In the genomic region with DNA sequence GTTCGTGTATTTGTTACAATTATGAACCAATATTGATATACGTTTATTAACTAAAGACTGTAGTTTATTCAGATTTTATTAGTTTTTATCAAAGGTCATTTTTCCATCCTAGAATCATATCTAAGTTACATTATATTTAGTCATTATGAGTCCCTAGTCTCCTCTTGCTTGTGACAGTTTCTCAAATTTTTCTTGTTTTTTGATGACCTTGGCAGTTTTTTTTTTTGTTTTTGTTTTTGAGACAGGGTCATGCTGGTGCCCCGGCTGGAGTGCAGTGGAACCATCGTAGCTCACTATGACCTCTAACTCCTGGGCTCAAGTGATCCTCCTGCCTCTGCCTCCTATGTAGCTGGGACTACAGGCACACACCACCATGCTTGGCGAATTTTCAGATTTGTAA, we compare ENCODE assay signal across 19 cellular contexts. TPM values are rescaled to one million over a fixed set of nuclear protein-coding genes. Genes with fewer than 3 reads are reported as not detected.
DNase-seq lines count a peak whose midpoint lies in the region; ATAC-seq, FAIRE-seq and TF ChIP-seq lines count a peak whose summit lies in the region.
"Had no signal": no experiment of that assay in that cellular context is flagged by ENCODE, and none has a peak within 500 bp of the region (broad histone marks: within the 10 kb centered on the region; RNA-seq: fewer than 3 reads in every experiment).

No MANE protein-coding gene starts in this region.

- POLR2A ChIA-PET in HepG2 (lab: Yijun Ruan, JAX) (no interaction called here), K562 (lab: Yijun Ruan, JAX) (no interaction called here), A673 (lab: Charles Lee; ENCODE audit: low non-redundant PET) (no interaction called here)

- TF ChIP-seq EP300 in HepG2 (IDR thresholded peaks at IDR 0.05; ENCODE audit: low read depth in 2 of 2, low read length in 2 of 2) = no peak
- no peak for TF ChIP-seq EP300 in HepG2 (CRISPR knock-in tag; IDR thresholded peaks at IDR 0.05; ENCODE audit: borderline replicate concordance)
- no peak for TF ChIP-seq EP300 in K562 (IDR thresholded peaks at IDR 0.05; ENCODE audit: low read length)

- H2AFZ ChIP-seq in HepG2 (ENCODE audit: low read length) = no peak overlapping the region
- no peak overlapping the region for H2AFZ ChIP-seq in K562 (ENCODE audit: low read depth, low read length)
- H2AFZ ChIP-seq: GM23248 had no signal

- no peaks in the 10 kb centered on the region for H3K79me2 ChIP-seq in HepG2 (ENCODE audit: insufficient read depth, low read length)
- no peaks in the 10 kb centered on the region for H3K79me2 ChIP-seq in K562 (ENCODE audit: control insufficient read depth, insufficient read depth, low read length)

- H3K36me3 ChIP-seq in HepG2 (replicated peaks in 1 of 2; ENCODE audit: control insufficient read depth in 1 of 2, insufficient read depth in 2 of 2, low read length in 2 of 2) (no peaks in the 10 kb centered on the region), right lobe of liver (no peaks in the 10 kb centered on the region), K562 (ENCODE audit: control insufficient read depth, insufficient read depth, low read length) (no peaks in the 10 kb centered on the region), pancreas (no peaks in the 10 kb centered on the region), A673 (ENCODE audit: insufficient read depth, low read length, poor library complexity, severe bottlenecking) (no peaks in the 10 kb centered on the region)

- intact Hi-C loops in HepG2 (cut with micrococcal nuclease; ENCODE audit: unreplicated experiment) = no loop called here
- intact Hi-C loops in right lobe of liver (cut with DNase I) = no loop called here
- intact Hi-C loops in K562 (cut with micrococcal nuclease) = no loop called here
- intact Hi-C loops in pancreas (cut with DNase I) = no loop called here
- intact Hi-C loops in A673 (cut with micrococcal nuclease; ENCODE audit: unreplicated experiment) = no loop called here

- ATAC-seq in HepG2 = no peak
- ATAC-seq in right lobe of liver = no peak
- no peak for ATAC-seq in K562
- ATAC-seq in pancreas = no peak
- no peak for ATAC-seq in activated T-cell treated with anti-CD3 and anti-CD28 coated beads, Interleukin-2, amount 50 U/mL, for 72 hours (replicated peaks in 1 of 2)
- ATAC-seq: CD8-positive, alpha-beta T cell; HCT116 had no signal

- FAIRE-seq in HepG2 (lab: Jason Lieb, UNC) = no peak
- FAIRE-seq in K562 (lab: Jason Lieb, UNC) = peak; percentile 26
- peak; percentile 17 for FAIRE-seq in pancreas (lab: Jason Lieb, UNC)
- FAIRE-seq: A204.1, G401.6, GM12892 had no signal

- H3K4me1 Mint-ChIP-seq in activated T-cell treated with anti-CD3 and anti-CD28 coated beads, Interleukin-2, amount 50 U/mL, for 72 hours (ENCODE audit: low read depth) = peaks cover 6% of the 10 kb centered on the region

- WGBS in HepG2 (ENCODE audit: low lambda C conversion rate) = 9% methylated on average over 5 of the region's 5 CpGs
- whole genome bisulfite sequencing in right lobe of liver (ENCODE audit: insufficient coverage, low coverage, low lambda C conversion rate, missing lambda C conversion rate) = 67% methylated on average over 4 of the region's 5 CpGs
- 85% methylated on average over 5 of the region's 5 CpGs for WGBS in K562 (ENCODE audit: insufficient coverage, low coverage, missing lambda C conversion rate)
- WGBS in pancreas, 2 donors = 82 to 86% methylated on average over 5 of the region's 5 CpGs

- H3K27ac Mint-ChIP-seq in activated T-cell treated with anti-CD3 and anti-CD28 coated beads, Interleukin-2, amount 50 U/mL, for 72 hours = no peak overlapping the region
- H3K27ac Mint-ChIP-seq: CD4-positive, CD25-positive, alpha-beta regulatory T cell; CD8-positive, alpha-beta T cell; H9 had no signal

- CTCF ChIA-PET in HepG2 (lab: Yijun Ruan, JAX; ENCODE audit: low intra/inter-chr PET ratio, low total read pairs) (no interaction called here), K562 (lab: Yijun Ruan, JAX; ENCODE audit: low intra/inter-chr PET ratio) (no interaction called here), A673 (lab: Charles Lee) (no interaction called here)

- no peaks in the 10 kb centered on the region for H3K9me3 ChIP-seq in HepG2 (ENCODE audit: low read length)
- H3K9me3 ChIP-seq in right lobe of liver = no peaks in the 10 kb centered on the region
- H3K9me3 ChIP-seq in K562 (replicated peaks; ENCODE audit: control insufficient read depth, insufficient read depth, low read depth, low read length) = no peaks in the 10 kb centered on the region
- no peaks in the 10 kb centered on the region for H3K9me3 ChIP-seq in pancreas
- H3K9me3 ChIP-seq in A673 (ENCODE audit: low read depth, low read length, poor library complexity, severe bottlenecking) = no peaks in the 10 kb centered on the region
- H3K9me3 ChIP-seq: Caco-2 had no signal

- H3K4me3 ChIP-seq in HepG2 (replicated peaks in 1 of 3; ENCODE audit: insufficient read depth in 1 of 3, low read depth in 2 of 3, low read length in 3 of 3) (no peak overlapping the region), right lobe of liver (no peak overlapping the region), K562 (no peak overlapping the region), pancreas (no peak overlapping the region), A673 (ENCODE audit: low read depth, low read length, poor library complexity, severe bottlenecking) (no peak overlapping the region)
- H3K4me3 ChIP-seq: GM23248 had no signal

- H3K9me1 ChIP-seq in K562 (ENCODE audit: control insufficient read depth, insufficient read depth, low read length) = no peaks in the 10 kb centered on the region

- H3K36me3 Mint-ChIP-seq in activated T-cell treated with anti-CD3 and anti-CD28 coated beads, Interleukin-2, amount 50 U/mL, for 72 hours (ENCODE audit: insufficient read depth in 2 of 2) = peaks cover 0 to 2% of the 10 kb centered on the region in 2 donors
- H3K36me3 Mint-ChIP-seq: CD4-positive, CD25-positive, alpha-beta regulatory T cell; CD8-positive, alpha-beta T cell had no signal

- DNase-seq in HepG2 (ENCODE audit: low spot score) (no peak), right lobe of liver (no peak), K562 (ENCODE audit: extremely low read depth in 1 of 4, low spot score in 3 of 4) (no peak), pancreas (no peak), A673 (ENCODE audit: low spot score) (no peak)
- no peak for DNase-seq in activated T-cell treated with anti-CD3 and anti-CD28 coated beads, Interleukin-2, amount 50 U/mL, for 72 hours
- DNase-seq: Caco-2; CD4-positive, CD25-positive, alpha-beta regulatory T cell; CD8-positive, alpha-beta T cell; DMS153; DND-41; GM23248; H9 had no signal

- no peaks in the 10 kb centered on the region for H4K20me1 ChIP-seq in HepG2 (ENCODE audit: insufficient read depth, low read length)
- H4K20me1 ChIP-seq in K562 (replicated peaks; ENCODE audit: control insufficient read depth, insufficient read depth, low read length) = no peaks in the 10 kb centered on the region

- in situ Hi-C loops in HepG2 (cut with HindIII; ENCODE audit: extremely low pct_ligation_motif_present, low pct_unique_long_range_greater_than_20kb) = no loop called here
- in situ Hi-C loops in K562 (cut with MboI) = no loop called here

- TF ChIP-seq RAD21 in HepG2 (CRISPR knock-in tag; IDR thresholded peaks at IDR 0.05) (no peak), K562 (CRISPR knock-in tag; conservative IDR thresholded peaks at IDR 0.05 in 1 of 2, IDR thresholded peaks at IDR 0.05 in 1 of 2) (no peak)

- H3K27me3 Mint-ChIP-seq in activated T-cell treated with anti-CD3 and anti-CD28 coated beads, Interleukin-2, amount 50 U/mL, for 72 hours (ENCODE audit: low read depth) = no peaks in the 10 kb centered on the region
- H3K27me3 Mint-ChIP-seq: CD4-positive, CD25-positive, alpha-beta regulatory T cell had no signal

- no peak overlapping the region for H3K4me3 Mint-ChIP-seq in activated T-cell treated with anti-CD3 and anti-CD28 coated beads, Interleukin-2, amount 50 U/mL, for 72 hours
- H3K4me3 Mint-ChIP-seq: CD4-positive, CD25-positive, alpha-beta regulatory T cell; CD8-positive, alpha-beta T cell; H9 had no signal

- H3K4me1 ChIP-seq in HepG2 (ENCODE audit: insufficient read depth, low read length) = no peaks in the 10 kb centered on the region
- peaks cover 0 to 9% (median 0%) of the 10 kb centered on the region in 4 donors for H3K4me1 ChIP-seq in right lobe of liver
- peaks cover 0 to 7% of the 10 kb centered on the region in 2 experiments; a peak in 4 of 5 replicates for H3K4me1 ChIP-seq in K562 (replicated peaks in 1 of 2; ENCODE audit: control insufficient read depth in 2 of 2, insufficient read depth in 2 of 2, low read length in 2 of 2)
- H3K4me1 ChIP-seq in pancreas = peaks cover 0 to 9% (median 0%) of the 10 kb centered on the region in 3 donors
- H3K4me1 ChIP-seq in A673 (ENCODE audit: insufficient read depth, low read length, poor library complexity, severe bottlenecking) = no peaks in the 10 kb centered on the region
- H3K4me1 ChIP-seq: Caco-2 had no signal

- TF ChIP-seq CTCF in HepG2 (CRISPR knock-in tag; IDR thresholded peaks at IDR 0.05) (no peak), right lobe of liver (IDR thresholded peaks at IDR 0.05) (no peak), K562 (IDR thresholded peaks at IDR 0.05 in 2 of 3, conservative IDR thresholded peaks at IDR 0.05 in 1 of 3; ENCODE audit: insufficient read depth in 2 of 3, low read depth in 1 of 3, low read length in 3 of 3) (no peak), pancreas (IDR thresholded peaks at IDR 0.05) (no peak), A673 (conservative IDR thresholded peaks at IDR 0.05; ENCODE audit: low read depth, low read length) (no peak)

- H3K27me3 ChIP-seq in HepG2 (ENCODE audit: control insufficient read depth in 1 of 2, insufficient read depth in 2 of 2, low read length in 2 of 2) (no peaks in the 10 kb centered on the region), right lobe of liver (no peaks in the 10 kb centered on the region), K562 (ENCODE audit: control insufficient read depth in 2 of 2, insufficient read depth in 2 of 2, low read length in 2 of 2) (no peaks in the 10 kb centered on the region), pancreas (no peaks in the 10 kb centered on the region), A673 (replicated peaks; ENCODE audit: insufficient read depth, low read depth, low read length, poor library complexity) (no peaks in the 10 kb centered on the region)

- TF ChIP-seq POLR2A in HepG2 (IDR thresholded peaks at IDR 0.05; ENCODE audit: insufficient read depth in 1 of 2, low read depth in 2 of 2, low read length in 2 of 2) (no peak), right lobe of liver (IDR thresholded peaks at IDR 0.05) (no peak), K562 (conservative IDR thresholded peaks at IDR 0.05) (no peak)

- no TSS peak for BruUV-seq in HepG2 (replicated peaks; lab: Mats Ljungman, UMichigan)
- BruUV-seq in K562 (replicated peaks; lab: Mats Ljungman, UMichigan) = no TSS peak
- BruUV-seq in A673 (replicated peaks; lab: Mats Ljungman, UMichigan) = no TSS peak

- H3K9ac ChIP-seq in HepG2 (ENCODE audit: insufficient read depth, low read depth, low read length) (no peak overlapping the region), K562 (ENCODE audit: insufficient read depth in 1 of 2, low read depth in 2 of 2, low read length in 2 of 2) (no peak overlapping the region)
- H3K9ac ChIP-seq: GM23248 had no signal

- H3K27ac ChIP-seq in HepG2 (ENCODE audit: extremely low read length, insufficient read depth, low read length) (no peak overlapping the region), right lobe of liver (no peak overlapping the region), K562 (ENCODE audit: extremely low read depth, low read depth, low read length) (no peak overlapping the region), pancreas (no peak overlapping the region), A673 (ENCODE audit: low read depth, low read length, poor library complexity, severe bottlenecking) (no peak overlapping the region)
- H3K27ac ChIP-seq: 22Rv1, C4-2B, GM23248 had no signal

- H3K4me2 ChIP-seq in HepG2 (ENCODE audit: low read depth, low read length) = no peak overlapping the region
- no peak overlapping the region for H3K4me2 ChIP-seq in K562 (ENCODE audit: insufficient read depth, low read length)

- H3K9me3 Mint-ChIP-seq in activated T-cell treated with anti-CD3 and anti-CD28 coated beads, Interleukin-2, amount 50 U/mL, for 72 hours = no peaks in the 10 kb centered on the region
- H3K9me3 Mint-ChIP-seq: CD8-positive, alpha-beta T cell; H9 had no signal

RNA-seq across cellular contexts. Expression of a gene that starts 18.3 kb away (rescaled TPM):
- 7.2 and 13.2 TPM in 2 replicates for total RNA-seq in HepG2 (2016; rRNA removed; fragmentation: Illumina TruSeq; extraction: Trizol)
- total RNA-seq in HepG2 (2016; cell fraction: cytosol; rRNA removed; fragmentation: Illumina TruSeq; extraction: Trizol; ENCODE audit: low read depth) = 2.7 and 4.0 TPM in 2 replicates
- total RNA-seq in HepG2 (2016; cell fraction: insoluble cytoplasmic fraction; rRNA removed; fragmentation: Illumina TruSeq; extraction: Trizol) = 7.2 and 12.7 TPM in 2 replicates
- 3.5 and 4.7 TPM in 2 replicates for total RNA-seq in HepG2 (2016; cell fraction: membrane; rRNA removed; fragmentation: Illumina TruSeq; extraction: Trizol)
- total RNA-seq in HepG2 (2016; cell fraction: nucleus; rRNA removed; fragmentation: Illumina TruSeq; extraction: Trizol) = 17.2 and 19.6 TPM in 2 replicates
- polyA plus RNA-seq in HepG2 (2011; rRNA removed) = 21.0 and 21.3 TPM in 2 replicates
- 8.3 and 17.1 TPM in 2 replicates for polyA plus RNA-seq in HepG2 (2011; cell fraction: cytosol; rRNA removed)
- 9.1 and 12.0 TPM in 2 replicates for polyA plus RNA-seq in HepG2 (2011; cell fraction: nucleus; rRNA removed)
- 22.8 and 23.0 TPM in 2 replicates for polyA plus RNA-seq in HepG2 (2012)
- 0.12 and 0.20 TPM in 2 replicates for polyA plus RNA-seq in HepG2 (2016; cell fraction: cytosol; fragmentation: Illumina TruSeq; extraction: Trizol; ENCODE audit: low read depth)
- 3.7 and 3.8 TPM in 2 replicates for polyA plus RNA-seq in HepG2 (2016; cell fraction: insoluble cytoplasmic fraction; fragmentation: Illumina TruSeq; extraction: Trizol; ENCODE audit: low read depth)
- polyA plus RNA-seq in HepG2 (2016; cell fraction: membrane; fragmentation: Illumina TruSeq; extraction: Trizol; ENCODE audit: low read depth) = 1.0 and 1.3 TPM in 2 replicates
- polyA plus RNA-seq in HepG2 (2016; cell fraction: nucleus; fragmentation: Illumina TruSeq; extraction: Trizol; ENCODE audit: insufficient read depth, low read depth) = 11.1 TPM in 2 replicates
- 53.0 and 116 TPM in 2 replicates for polyA minus RNA-seq in HepG2 (2011; rRNA and poly(A)+ RNA removed; ENCODE audit: low replicate concordance)
- polyA minus RNA-seq in HepG2 (2011; cell fraction: cytosol; rRNA and poly(A)+ RNA removed) = 43.8 and 58.0 TPM in 2 replicates
- 52.9 and 81.2 TPM in 2 replicates for polyA minus RNA-seq in HepG2 (2011; cell fraction: nucleus; rRNA and poly(A)+ RNA removed)
- total RNA-seq in right lobe of liver = 1 to 10 TPM; 3.5 to 5.2 (median 4.6) TPM
- total RNA-seq in K562 (2011; cell fraction: chromatin; rRNA removed; ENCODE audit: low replicate concordance) = 34.4 and 95.3 TPM in 2 replicates
- total RNA-seq in K562 (2011; cell fraction: nucleolus; rRNA removed) = 38.0 and 44.5 TPM in 2 replicates
- 59.2 and 86.5 TPM in 2 replicates for total RNA-seq in K562 (2011; cell fraction: nucleoplasm; rRNA removed)
- total RNA-seq in K562 (2014; rRNA removed) = 16.7 and 20.6 TPM in 2 replicates
- total RNA-seq in K562 (2014; rRNA removed; fragmentation: Illumina TruSeq; extraction: Trizol) = 40.1 and 42.6 TPM in 2 replicates
- 36.5 and 37.7 TPM in 2 replicates for total RNA-seq in K562 (2015; rRNA removed; fragmentation: Illumina TruSeq; extraction: Trizol)
- 34.8 and 35.5 TPM in 2 replicates for total RNA-seq in K562 (2021)
- polyA plus RNA-seq in K562 (2011; rRNA removed) = 34.2 and 37.8 TPM in 2 replicates
- 7.7 and 16.7 TPM in 2 replicates for polyA plus RNA-seq in K562 (2011; cell fraction: cytosol; rRNA removed)
- 18.3 and 28.9 TPM in 2 replicates for polyA plus RNA-seq in K562 (2011; cell fraction: nucleus; rRNA removed)
- polyA plus RNA-seq in K562 (2012) = 13.0 and 15.7 TPM in 2 replicates
- polyA plus RNA-seq in K562 (2014; fragmentation: Illumina TruSeq; extraction: Trizol) = 20.6 and 23.1 TPM in 2 replicates
- polyA plus RNA-seq in K562 (2014; fragmentation: Nextera tagmentation; extraction: Ambion mirVana) = 10 to 100 TPM; 14.5 to 18.2 TPM
- polyA plus RNA-seq in K562 (2014; rRNA removed) = 12.5 and 13.7 TPM in 2 replicates
- 118 and 121 TPM in 2 replicates for polyA minus RNA-seq in K562 (2011; rRNA and poly(A)+ RNA removed)
- polyA minus RNA-seq in K562 (2011; cell fraction: cytosol; rRNA and poly(A)+ RNA removed) = 26.0 and 45.5 TPM in 2 replicates
- polyA minus RNA-seq in K562 (2011; cell fraction: nucleus; rRNA and poly(A)+ RNA removed) = 28.3 and 51.6 TPM in 2 replicates
- 10 to 100 TPM; 10.6 to 17.3 (median 11.3) TPM for total RNA-seq in pancreas
- 1 to 10 TPM; 6.3 to 8.5 TPM for polyA plus RNA-seq in pancreas
- total RNA-seq in activated T-cell treated with anti-CD3 and anti-CD28 coated beads, Interleukin-2, amount 50 U/mL, for 72 hours = 10 to 100 TPM; 70.3 to 75.8 TPM
- 42.3 and 58.2 TPM in 2 replicates for total RNA-seq in A673 (2021)
